14 cellular contexts compared by ENCODE assay signal in genomic region chr4:47532658-47533057, GRCh38. TPM values are rescaled to one million over a fixed set of nuclear protein-coding genes. Genes with fewer than 3 reads are reported as not detected.
DNase-seq lines count a peak whose midpoint lies in the region; ATAC-seq and TF ChIP-seq lines count a peak whose summit lies in the region.
"Had no signal": no experiment of that assay in that cellular context is flagged by ENCODE, and none has a peak within 500 bp of the region (broad histone marks: within the 10 kb centered on the region; RNA-seq: fewer than 3 reads in every experiment).

No MANE protein-coding gene starts in this region.

- POLR2A ChIA-PET in PC-9 (lab: Charles Lee; ENCODE audit: unreplicated experiment), result no interaction called here

- H2AFZ ChIP-seq in DND-41 (ENCODE audit: low read depth, low read length) (0 out of 2 replicates have a peak overlapping the region, but pooled peaks have one; percentile 0), PC-9 (no peak overlapping the region), osteoblast (ENCODE audit: low read length) (no peak overlapping the region)

- no peaks in the 10 kb centered on the region for H3K9me3 ChIP-seq in DND-41 (ENCODE audit: insufficient read depth, low read length, severe bottlenecking)
- peaks cover 11% of the 10 kb centered on the region; the same call in 1 of the 2 replicates for H3K9me3 ChIP-seq in PC-9 (ENCODE audit: insufficient read depth, low read depth)
- H3K9me3 ChIP-seq in osteoblast (ENCODE audit: low read depth, low read length), result no peaks in the 10 kb centered on the region

- CTCF ChIA-PET in PC-9 (lab: Charles Lee), result no interaction called here

- H3K79me2 ChIP-seq in DND-41 (ENCODE audit: insufficient read depth, low read length) (peaks cover 30% of the 10 kb centered on the region), PC-9 (ENCODE audit: low read depth) (no peaks in the 10 kb centered on the region), osteoblast (ENCODE audit: insufficient read depth, low read length) (peaks cover 27% of the 10 kb centered on the region)

- TF ChIP-seq CTCF in DND-41 (IDR thresholded peaks at IDR 0.05; ENCODE audit: borderline replicate concordance, extremely low read depth, low read length, poor library complexity, severe bottlenecking) (no peak), PC-9 (conservative IDR thresholded peaks at IDR 0.05) (no peak), osteoblast (IDR thresholded peaks at IDR 0.05; ENCODE audit: extremely low read depth, low read depth, low read length) (no peak)

- peak overlapping the region; percentile 56 for H3K9ac ChIP-seq in DND-41 (ENCODE audit: low read depth, low read length)

- H3K27ac ChIP-seq in DND-41 (ENCODE audit: low read length), result peak overlapping the region; percentile 90
- H3K27ac ChIP-seq in PC-9, result 0 out of 2 replicates have a peak overlapping the region, but pooled peaks have one; percentile 66
- peak overlapping the region; percentile 15 for H3K27ac ChIP-seq in cingulate gyrus (ENCODE audit: low read depth, low read length)
- H3K27ac ChIP-seq in osteoblast (ENCODE audit: low read depth, low read length), result peak overlapping the region; percentile 91

- H3K4me1 ChIP-seq in DND-41 (ENCODE audit: insufficient read depth, low read length), result peaks cover 68% of the 10 kb centered on the region
- peaks cover 20% of the 10 kb centered on the region for H3K4me1 ChIP-seq in PC-9 (replicated peaks; ENCODE audit: insufficient read depth)
- peaks cover 45% of the 10 kb centered on the region for H3K4me1 ChIP-seq in osteoblast (ENCODE audit: insufficient read depth, low read length)

- H3K4me3 ChIP-seq in DND-41 (ENCODE audit: low read depth in 1 of 2, low read length in 2 of 2) (peak overlapping the region in 1 of 2 experiments; percentile 15; a peak in 2 of 4 replicates), PC-9 (no peak overlapping the region), osteoblast (ENCODE audit: insufficient read depth, low read length) (no peak overlapping the region)
- H3K4me3 ChIP-seq: K562, transverse colon had no signal

- peak overlapping the region; percentile 53 for H3K4me2 ChIP-seq in DND-41 (ENCODE audit: insufficient read depth, low read length)
- no peak overlapping the region for H3K4me2 ChIP-seq in PC-9
- H3K4me2 ChIP-seq in osteoblast (ENCODE audit: insufficient read depth, low read length), result no peak overlapping the region

- intact Hi-C loops in PC-9 (cut with micrococcal nuclease; ENCODE audit: unreplicated experiment), result no loop called here

- no peak for DNase-seq in DND-41
- DNase-seq in PC-9, result no peak
- DNase-seq in osteoblast (ENCODE audit: insufficient read length, low spot score, missing footprints), result no peak
- no peak for DNase-seq in NCI-H82 (lab: John Stamatoyannopoulos, UW)
- no peak for DNase-seq in NCI-H2196 treated with DMSO at 0.1 percent for 48 hours (lab: John Stamatoyannopoulos, UW; ENCODE audit: unreplicated experiment)
- DNase-seq: activated CD4-positive, alpha-beta T cell treated with anti-CD3 and anti-CD28 coated beads for 1 hour; endodermal cell; islet precursor cell; NCI-H146; NCI-H524 treated with DMSO at 0.1 percent for 48 hours; transverse colon had no signal

- H3K9me2 ChIP-seq in PC-9 (ENCODE audit: insufficient read depth), result no peaks in the 10 kb centered on the region

- ATAC-seq in DND-41 (ENCODE audit: insufficient read depth, low read depth), result no peak
- no peak for ATAC-seq in HG03571 (IDR thresholded peaks at IDR 0.05; ENCODE audit: unreplicated experiment)
- ATAC-seq: K562 had no signal

- H3F3A ChIP-seq in PC-9 (ENCODE audit: insufficient read depth, low read depth), result peaks cover 8% of the 10 kb centered on the region

- H3K36me3 ChIP-seq in DND-41 (ENCODE audit: insufficient read depth, low read length) (peaks cover 51% of the 10 kb centered on the region), PC-9 (ENCODE audit: low read depth) (peaks cover 9% of the 10 kb centered on the region), osteoblast (ENCODE audit: insufficient read depth, low read length) (peaks cover 37% of the 10 kb centered on the region)

- no TSS peak for BruUV-seq in PC-9 (replicated peaks; lab: Mats Ljungman, UMichigan)

- H3K27me3 ChIP-seq in DND-41 (ENCODE audit: insufficient read depth, low read length, poor library complexity) (no peaks in the 10 kb centered on the region), PC-9 (ENCODE audit: insufficient read depth, low read depth) (no peaks in the 10 kb centered on the region), osteoblast (ENCODE audit: insufficient read depth, low read length) (no peaks in the 10 kb centered on the region)
- H3K27me3 ChIP-seq: transverse colon had no signal

- H4K20me1 ChIP-seq in DND-41 (ENCODE audit: insufficient read depth, low read length) (no peaks in the 10 kb centered on the region), PC-9 (ENCODE audit: insufficient read depth) (no peaks in the 10 kb centered on the region), osteoblast (ENCODE audit: insufficient read depth, low read length) (no peaks in the 10 kb centered on the region)

RNA-seq across cellular contexts. Expression of gene ATP10D, which starts 47.6 kb away (rescaled TPM):
- total RNA-seq in PC-9 (2021), result 29.3 and 35.2 TPM in 2 replicates
- total RNA-seq in osteoblast, result 49.8 and 51.8 TPM in 2 replicates

Comparison
In these comparisons a context has a peak if more than half of its experiments do, and no peak if none do; other contexts are left out.
1. H3K27ac ChIP-seq: peak in every context shown above with its lines; median percentile 91 in osteoblast; 90 in DND-41; 66 in PC-9; 15 in cingulate gyrus.